8 cellular contexts compared by ENCODE assay signal in genomic region chr5:124908603-124909451, GRCh38.
A peak's percentile ranks its signal among the peaks of the same experiment; 100 is the strongest.
DNase-seq lines count a peak whose midpoint lies in the region; ATAC-seq and TF ChIP-seq lines count a peak whose summit lies in the region.

No MANE protein-coding gene starts in this region.

- peak; percentile 28 for DNase-seq in DMS153 (lab: John Stamatoyannopoulos, UW)
- DNase-seq in DMS153 treated with DMSO at 0.1 percent for 48 hours (lab: John Stamatoyannopoulos, UW; ENCODE audit: unreplicated experiment), result no peak
- DNase-seq in NCI-H2171 (lab: John Stamatoyannopoulos, UW), result peak; percentile 51
- DNase-seq in fibroblast of the aortic adventitia (ENCODE audit: low read depth), result peak; percentile 13
- DNase-seq in H4 (ENCODE audit: low spot score), result no peak
- DNase-seq in NCI-H187 treated with DMSO at 0.1 percent for 48 hours (lab: John Stamatoyannopoulos, UW), result no peak
- DNase-seq in activated T-cell treated with anti-CD3 and anti-CD28 coated beads for 4 hours, result no peak

- ATAC-seq in HG02973 (IDR thresholded peaks at IDR 0.05; ENCODE audit: unreplicated experiment), result peak; percentile 87

- H3K4me3 ChIP-seq in fibroblast of the aortic adventitia (ENCODE audit: low read depth, low read length), result no peak overlapping the region

- no peak for TF ChIP-seq CTCF in fibroblast of the aortic adventitia (IDR thresholded peaks at IDR 0.05; ENCODE audit: insufficient read depth, low read length)

Comparison
In these comparisons a context has a peak if more than half of its experiments do, and no peak if none do; other contexts are left out.
1. DNase-seq: peak in DMS153 (single experiment), NCI-H2171 (single experiment) and fibroblast of the aortic adventitia (single experiment); none in DMS153 treated with DMSO at 0.1 percent for 48 hours (single experiment), H4 (single experiment), NCI-H187 treated with DMSO at 0.1 percent for 48 hours (single experiment) and activated T-cell treated with anti-CD3 and anti-CD28 coated beads for 4 hours (single experiment).